13 cellular contexts compared by ENCODE assay signal in genomic region chr3:184472723-184473419, GRCh38.
DNase-seq lines count a peak whose midpoint lies in the region; ATAC-seq, FAIRE-seq and TF ChIP-seq lines count a peak whose summit lies in the region.
"Had no signal": no experiment of that assay in that cellular context is flagged by ENCODE, and none has a peak within 500 bp of the region (broad histone marks: within the 10 kb centered on the region; RNA-seq: fewer than 3 reads in every experiment).

No MANE protein-coding gene starts in this region.

- DNase-seq in H54 (ENCODE audit: insufficient read length, low spot score) = no peak
- DNase-seq in Peyer's patch = peak in 2 of 3 donors; percentile 47 to 78
- DNase-seq in glomerular endothelial cell (ENCODE audit: extremely low read depth, low read depth, low spot score) = peak; percentile 78
- DNase-seq in sciatic nerve (ENCODE audit: low spot score) = no peak
- DNase-seq in HuH-7.5 (ENCODE audit: low spot score) = no peak
- no peak for DNase-seq in COLO829 (ENCODE audit: low spot score)
- DNase-seq in glomerular visceral epithelial cell (ENCODE audit: extremely low spot score) = no peak
- DNase-seq: DMS 273 treated with DMSO at 0.1 percent for 48 hours; NCI-H69; nucleus accumbens; stimulated activated CD4-positive, alpha-beta T cell treated with anti-CD3 and anti-CD28 coated beads, Interleukin-4, amount 100 ng/mL, for 24 hours; T-helper 1 cell had no signal

- no peaks in the 10 kb centered on the region for H3K27me3 ChIP-seq in Peyer's patch

- no peak for TF ChIP-seq CTCF in Peyer's patch (IDR thresholded peaks at IDR 0.05)

- peak overlapping the region in 2 of 4 donors; percentile 21 to 49 for H3K27ac ChIP-seq in Peyer's patch

- no peaks in the 10 kb centered on the region for H3K9me3 ChIP-seq in Peyer's patch

- TF ChIP-seq POLR2A in H54 (IDR thresholded peaks at IDR 0.05; ENCODE audit: low read depth, low read length) (no peak), Peyer's patch (IDR thresholded peaks at IDR 0.05) (no peak)

- FAIRE-seq in H54 (lab: Jason Lieb, UNC) = peak; percentile 36
- FAIRE-seq: K562 had no signal

- H3K4me1 ChIP-seq in Peyer's patch = no peaks in the 10 kb centered on the region

- intact Hi-C loops in sciatic nerve (cut with DNase I) = no loop called here

- ATAC-seq in sciatic nerve = peak; percentile 88
- ATAC-seq: K562 had no signal

- H3K4me3 ChIP-seq in Peyer's patch = no peak overlapping the region
- H3K4me3 ChIP-seq: K562 had no signal

- H3K36me3 ChIP-seq in Peyer's patch = no peaks in the 10 kb centered on the region

Comparison
In these comparisons a context has a peak if more than half of its experiments do, and no peak if none do; other contexts are left out.
1. DNase-seq: peak in Peyer's patch (2 of 3) and glomerular endothelial cell (single experiment); none in H54 (single experiment), sciatic nerve (single experiment), HuH-7.5 (single experiment), COLO829 (single experiment) and glomerular visceral epithelial cell (single experiment).